ENCODE assay signal across 1 cellular context in the genomic region with DNA sequence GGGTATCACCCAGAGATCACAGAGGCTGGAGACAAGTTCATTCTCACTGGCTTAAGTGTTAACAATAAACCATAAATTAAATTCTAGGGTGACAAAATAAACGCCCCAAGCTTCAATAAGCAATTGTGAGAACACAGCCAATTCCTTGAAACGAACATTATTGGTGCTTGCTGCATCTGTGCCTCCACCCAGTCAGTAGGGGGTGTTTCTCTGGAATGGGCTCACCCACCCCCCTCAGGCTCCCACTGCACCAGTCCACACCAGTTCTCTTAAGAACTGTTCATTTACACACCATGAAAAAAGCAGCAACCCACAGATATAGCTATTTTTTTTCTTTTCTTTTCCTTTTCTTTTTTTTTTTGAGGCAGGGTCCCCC.
TF ChIP-seq lines count a peak whose summit lies in the region.

No MANE protein-coding gene starts in this region.

TF ChIP-seq in WTC11, 78 proteins besides CTCF, POLR2A, EP300 and RAD21 (continued from another document):
- TF ChIP-seq, protein P1, sequence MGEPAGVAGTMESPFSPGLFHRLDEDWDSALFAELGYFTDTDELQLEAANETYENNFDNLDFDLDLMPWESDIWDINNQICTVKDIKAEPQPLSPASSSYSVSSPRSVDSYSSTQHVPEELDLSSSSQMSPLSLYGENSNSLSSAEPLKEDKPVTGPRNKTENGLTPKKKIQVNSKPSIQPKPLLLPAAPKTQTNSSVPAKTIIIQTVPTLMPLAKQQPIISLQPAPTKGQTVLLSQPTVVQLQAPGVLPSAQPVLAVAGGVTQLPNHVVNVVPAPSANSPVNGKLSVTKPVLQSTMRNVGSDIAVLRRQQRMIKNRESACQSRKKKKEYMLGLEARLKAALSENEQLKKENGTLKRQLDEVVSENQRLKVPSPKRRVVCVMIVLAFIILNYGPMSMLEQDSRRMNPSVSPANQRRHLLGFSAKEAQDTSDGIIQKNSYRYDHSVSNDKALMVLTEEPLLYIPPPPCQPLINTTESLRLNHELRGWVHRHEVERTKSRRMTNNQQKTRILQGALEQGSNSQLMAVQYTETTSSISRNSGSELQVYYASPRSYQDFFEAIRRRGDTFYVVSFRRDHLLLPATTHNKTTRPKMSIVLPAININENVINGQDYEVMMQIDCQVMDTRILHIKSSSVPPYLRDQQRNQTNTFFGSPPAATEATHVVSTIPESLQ (CRISPR knock-in tag; IDR thresholded peaks at IDR 0.05) = no peak
TF ChIP-seq in WTC11: peak in this region for 0.
